Comparison of ENCODE assay signal across 1 cellular context in genomic region chr2:237983922-237984321, GRCh38.
TF ChIP-seq lines count a peak whose summit lies in the region.

No MANE protein-coding gene starts in this region.

TF ChIP-seq in GM12878, 131 proteins besides CTCF, POLR2A, EP300 and RAD21:
- TF ChIP-seq E4F1 (IDR thresholded peaks at IDR 0.05; ENCODE audit: borderline replicate concordance, partially characterized antibody) = peak; percentile 0
- no peak for TF ChIP-seq IKZF1 (conservative IDR thresholded peaks at IDR 0.05)
- no peak for TF ChIP-seq PML (IDR thresholded peaks at IDR 0.05; ENCODE audit: low read length)
- TF ChIP-seq BMI1 (IDR thresholded peaks at IDR 0.05; ENCODE audit: borderline replicate concordance) = no peak
